In the genomic region with DNA sequence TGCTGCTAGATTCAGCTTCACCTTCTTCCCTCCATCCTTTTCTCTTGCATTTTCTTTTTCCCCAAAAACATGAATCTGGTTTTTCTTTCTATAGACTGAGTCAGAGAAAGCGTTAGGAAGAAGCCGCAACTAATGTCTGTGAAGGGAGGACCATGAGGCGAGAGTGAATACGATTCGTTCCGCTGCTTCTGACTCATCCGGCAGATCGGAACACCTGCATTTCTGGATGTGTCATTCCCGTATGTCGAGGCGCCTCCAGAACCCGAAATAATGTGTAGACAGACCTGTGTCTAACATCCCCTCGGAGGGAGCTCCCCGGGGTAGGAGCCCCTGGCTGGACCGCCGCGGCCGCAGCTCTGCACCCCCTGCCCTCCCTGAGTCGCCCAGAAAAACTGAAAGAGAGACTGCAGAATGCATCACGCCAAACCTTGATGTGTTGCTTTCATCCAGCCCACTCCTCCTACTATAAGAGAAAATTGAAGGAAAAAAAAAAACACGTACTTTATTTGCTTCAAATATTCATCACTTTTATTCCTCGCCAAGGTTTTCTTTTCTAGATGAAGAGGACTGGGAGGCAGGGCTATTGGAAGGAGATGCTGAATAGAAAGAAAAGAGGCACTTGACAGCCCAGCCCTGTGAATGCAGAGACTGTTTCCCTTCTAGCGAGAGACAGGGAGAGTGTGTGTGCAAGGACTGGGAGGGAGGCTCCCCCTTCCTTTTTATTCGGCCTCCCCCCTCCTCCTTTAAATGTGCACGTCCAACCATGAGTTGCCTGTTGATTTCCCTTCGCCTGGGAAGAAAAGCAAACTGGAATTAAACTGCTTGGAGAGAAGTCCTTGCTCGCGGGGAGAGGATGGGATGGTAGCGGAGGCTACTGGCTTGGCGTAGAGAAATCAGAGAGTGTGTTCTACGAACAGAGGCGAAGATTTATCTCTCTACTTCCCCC, we compare ENCODE assay signal across 8 cellular contexts. TPM values are rescaled to one million over a fixed set of nuclear protein-coding genes. Genes with fewer than 3 reads are reported as not detected.
DNase-seq lines count a peak whose midpoint lies in the region; ATAC-seq, FAIRE-seq and TF ChIP-seq lines count a peak whose summit lies in the region.

No MANE protein-coding gene starts in this region.

- H3K4me1 ChIP-seq in ascending aorta = peaks cover 4 to 7% of the 10 kb centered on the region in 2 donors
- H3K4me1 ChIP-seq in iPS DF 6.9 (ENCODE audit: control insufficient read depth, insufficient read depth, low read length) = peaks cover 12% of the 10 kb centered on the region

- DNase-seq in Ammon's horn (ENCODE audit: low spot score) (peak; percentile 81), HTR-8/SVneo (ENCODE audit: insufficient read length, low spot score) (peak; percentile 3), ascending aorta (ENCODE audit: low spot score in 2 of 2) (peak in 1 of 2 donors; percentile 57), iPS DF 6.9 (ENCODE audit: low read depth, low spot score) (no peak), retina (peak; percentile 81), SKM-1 (lab: John Stamatoyannopoulos, UW; ENCODE audit: unreplicated experiment) (no peak)

- H3K27ac ChIP-seq in ascending aorta (peak overlapping the region; percentile 12 to 24), iPS DF 6.9 (ENCODE audit: low read length) (no peak overlapping the region)

- intact Hi-C loops in ascending aorta (cut with DNase I) = no loop called here

- H3K4me3 ChIP-seq in ascending aorta = peak overlapping the region; percentile 59 to 65
- H3K4me3 ChIP-seq in iPS DF 6.9 (ENCODE audit: low read length) = peak overlapping the region; percentile 61; the same call in 1 of the 2 replicates

- H3K27me3 ChIP-seq in ascending aorta (peaks cover 16% of the 10 kb centered on the region), iPS DF 6.9 (ENCODE audit: control insufficient read depth, insufficient read depth, low read length) (peaks cover 55% of the 10 kb centered on the region)

- H3K36me3 ChIP-seq in ascending aorta (no peaks in the 10 kb centered on the region), iPS DF 6.9 (ENCODE audit: control insufficient read depth, insufficient read depth, low read length) (no peaks in the 10 kb centered on the region)

- TF ChIP-seq CTCF in ascending aorta (IDR thresholded peaks at IDR 0.05) = no peak

- FAIRE-seq in HTR-8/SVneo (lab: Jason Lieb, UNC) = no peak

- no peak for ATAC-seq in HG03565 (IDR thresholded peaks at IDR 0.05; ENCODE audit: unreplicated experiment)
- ATAC-seq in GM18511 (IDR thresholded peaks at IDR 0.05; ENCODE audit: unreplicated experiment) = no peak

- no peaks in the 10 kb centered on the region for H3K9me3 ChIP-seq in ascending aorta
- H3K9me3 ChIP-seq in iPS DF 6.9 (ENCODE audit: control insufficient read depth, insufficient read depth, low read length) = no peaks in the 10 kb centered on the region

- WGBS in iPS DF 6.9 (ENCODE audit: insufficient coverage, insufficient read length) = no CpG with 5 or more reads among the region's 32 CpGs

RNA-seq across cellular contexts. Expression of a gene that starts 0.6 kb away (rescaled TPM):
- total RNA-seq in ascending aorta = 36.0 TPM

Comparison
In these comparisons a context has a peak if more than half of its experiments do, and no peak if none do; other contexts are left out.
1. DNase-seq: peak in Ammon's horn (single experiment), HTR-8/SVneo (single experiment) and retina (single experiment); none in iPS DF 6.9 (single experiment) and SKM-1 (single experiment).